ENCODE assay signal across 1 cellular context in the genomic region with DNA sequence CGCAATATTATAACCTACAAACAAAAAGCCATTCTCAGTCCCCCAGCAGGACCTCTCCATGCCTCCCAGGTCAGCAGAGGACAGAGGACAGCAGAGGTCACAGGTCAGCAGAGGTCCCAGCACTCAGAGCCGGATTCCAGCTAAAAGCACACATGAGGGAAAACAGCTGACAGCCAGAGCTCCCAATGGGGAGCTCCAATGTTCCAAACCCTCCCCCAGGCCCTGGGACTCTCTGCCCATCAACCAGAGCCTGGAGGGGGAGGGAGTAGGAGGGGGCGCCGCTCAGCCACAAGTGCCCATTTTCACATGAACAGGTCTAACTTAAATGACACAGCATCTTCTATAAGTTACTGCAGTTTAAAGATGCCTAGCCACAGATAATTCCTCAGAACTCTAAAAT.
TF ChIP-seq lines count a peak whose summit lies in the region.

No MANE protein-coding gene starts in this region.

TF ChIP-seq in HepG2, 621 proteins besides CTCF, POLR2A, EP300 and RAD21 (continued from another document):
- TF ChIP-seq, protein P1, sequence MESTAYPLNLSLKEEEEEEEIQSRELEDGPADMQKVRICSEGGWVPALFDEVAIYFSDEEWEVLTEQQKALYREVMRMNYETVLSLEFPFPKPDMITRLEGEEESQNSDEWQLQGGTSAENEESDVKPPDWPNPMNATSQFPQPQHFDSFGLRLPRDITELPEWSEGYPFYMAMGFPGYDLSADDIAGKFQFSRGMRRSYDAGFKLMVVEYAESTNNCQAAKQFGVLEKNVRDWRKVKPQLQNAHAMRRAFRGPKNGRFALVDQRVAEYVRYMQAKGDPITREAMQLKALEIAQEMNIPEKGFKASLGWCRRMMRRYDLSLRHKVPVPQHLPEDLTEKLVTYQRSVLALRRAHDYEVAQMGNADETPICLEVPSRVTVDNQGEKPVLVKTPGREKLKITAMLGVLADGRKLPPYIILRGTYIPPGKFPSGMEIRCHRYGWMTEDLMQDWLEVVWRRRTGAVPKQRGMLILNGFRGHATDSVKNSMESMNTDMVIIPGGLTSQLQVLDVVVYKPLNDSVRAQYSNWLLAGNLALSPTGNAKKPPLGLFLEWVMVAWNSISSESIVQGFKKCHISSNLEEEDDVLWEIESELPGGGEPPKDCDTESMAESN (CRISPR knock-in tag; conservative IDR thresholded peaks at IDR 0.05) = no peak
- TF ChIP-seq ZNF552 (CRISPR knock-in tag; IDR thresholded peaks at IDR 0.05; ENCODE audit: borderline replicate concordance) (no peak), TEAD2 (CRISPR knock-in tag; IDR thresholded peaks at IDR 0.05) (no peak), CBFB (CRISPR knock-in tag; IDR thresholded peaks at IDR 0.05) (no peak)
